Comparison of ENCODE assay signal across 6 cellular contexts in genomic region chr6:43652822-43653221, GRCh38. TPM values are rescaled to one million over a fixed set of nuclear protein-coding genes. Genes with fewer than 3 reads are reported as not detected.
"Had no signal": no experiment of that assay in that cellular context is flagged by ENCODE, and none has a peak within 500 bp of the region (broad histone marks: within the 10 kb centered on the region; RNA-seq: fewer than 3 reads in every experiment).

No MANE protein-coding gene starts in this region.

RNA-seq across cellular contexts. Expression of gene RSPH9, which starts 8.0 kb away (rescaled TPM):
- total RNA-seq: left lobe of liver; mesenteric fat pad; myocyte; naive thymus-derived CD4-positive, alpha-beta T cell had no signal
- polyA plus RNA-seq: keratinocyte, mammary epithelial cell had no signal
